Comparison of ENCODE assay signal across 27 cellular contexts in genomic region chr4:159389756-159390155, GRCh38.
"Had no signal": no experiment of that assay in that cellular context is flagged by ENCODE, and none has a peak within 500 bp of the region (broad histone marks: within the 10 kb centered on the region; RNA-seq: fewer than 3 reads in every experiment).

No MANE protein-coding gene starts in this region.

- H3K27ac ChIP-seq: adrenal gland, body of pancreas, WERI-Rb-1 had no signal

- H3K4me3 ChIP-seq: adrenal gland, body of pancreas had no signal

- H3K9me3 ChIP-seq: adrenal gland, body of pancreas had no signal

- H3K36me3 ChIP-seq: adrenal gland, WERI-Rb-1 had no signal

- H3K4me1 Mint-ChIP-seq: activated B cell treated with CpG ODN at 0.5 μM for 24 hours; activated naive CD4-positive, alpha-beta T cell treated with anti-CD3 and anti-CD28 coated beads, Interleukin-2, amount 50 U/mL, for 24 hours; activated naive CD8-positive, alpha-beta T cell treated with anti-CD3 and anti-CD28 coated beads, Interleukin-2, amount 50 U/mL, for 24 hours had no signal

- ATAC-seq: activated CD4-positive, CD25-positive, alpha-beta regulatory T cell treated with anti-CD3 and anti-CD28 coated beads, Interleukin-2, amount 50 U/mL, for 24 hours; activated CD8-positive, alpha-beta T cell treated with anti-CD3 and anti-CD28 coated beads for 36 hours; activated naive CD8-positive, alpha-beta T cell treated with anti-CD3 and anti-CD28 coated beads, Interleukin-2, amount 50 U/mL, for 24 hours; body of pancreas; T-cell had no signal

- H3K4me1 ChIP-seq: adrenal gland, body of pancreas had no signal

- H3K27ac Mint-ChIP-seq: activated B cell treated with CpG ODN at 0.5 μM for 24 hours; activated CD8-positive, alpha-beta T cell treated with anti-CD3 and anti-CD28 coated beads for 36 hours; activated naive CD4-positive, alpha-beta T cell treated with anti-CD3 and anti-CD28 coated beads for 36 hours; activated naive CD4-positive, alpha-beta T cell treated with anti-CD3 and anti-CD28 coated beads, Interleukin-2, amount 50 U/mL, for 24 hours; activated naive CD8-positive, alpha-beta T cell treated with anti-CD3 and anti-CD28 coated beads for 36 hours; activated naive CD8-positive, alpha-beta T cell treated with anti-CD3 and anti-CD28 coated beads, Interleukin-2, amount 50 U/mL, for 24 hours; activated T-helper 1 cell treated with anti-CD3 and anti-CD28 coated beads, Interleukin-12 subunit alpha, Interleukin-12 subunit beta, Interleukin-2, Interleukin-4 antibody, amounts not matched to agents 30 ng/mL and 10 ng/mL and 1 ng/mL, durations not matched to agents 14 hours and 24 hours and 36 hours; activated T-helper 2 cell treated with anti-CD3 and anti-CD28 coated beads, Interferon-gamma antibody, Interleukin-2, Interleukin-4, amounts not matched to agents 10 μg/mL and 5 μg/mL and 100 μg/mL, durations not matched to agents 14 hours and 24 hours and 36 hours; T-cell; T-helper 1 cell treated with Interleukin-12 subunit alpha and Interleukin-12 subunit beta and Interleukin-4 antibody, amounts not matched to agents 30 μg/mL and 1 μg/mL, for 36 hours had no signal

- DNase-seq: activated B cell treated with CpG ODN at 0.5 μM for 24 hours; activated CD4-positive, alpha-beta T cell treated with anti-CD3 and anti-CD28 coated beads for 48 hours; activated CD4-positive, alpha-beta T cell treated with anti-CD3 and anti-CD28 coated beads, Interleukin-2, amount 50 U/mL, for 1 hour; activated CD4-positive, alpha-beta T cell treated with anti-CD3 and anti-CD28 coated beads, Interleukin-2, amount 50 U/mL, for 48 hours; activated CD8-positive, alpha-beta memory T cell treated with anti-CD3 and anti-CD28 coated beads for 24 hours; activated CD8-positive, alpha-beta T cell treated with anti-CD3 and anti-CD28 coated beads for 36 hours; activated effector memory CD4-positive, alpha-beta T cell treated with anti-CD3 and anti-CD28 coated beads, Interleukin-2, amount 50 U/mL, for 16 hours; activated naive CD4-positive, alpha-beta T cell treated with anti-CD3 and anti-CD28 coated beads for 36 hours; activated naive CD8-positive, alpha-beta T cell treated with anti-CD3 and anti-CD28 coated beads for 36 hours; activated naive CD8-positive, alpha-beta T cell treated with anti-CD3 and anti-CD28 coated beads, Interleukin-2, amount 50 U/mL, for 24 hours; activated T-cell treated with anti-CD3 and anti-CD28 coated beads, Interleukin-2, amount 50 U/mL, for 48 hours; adrenal gland; amygdala; aorta; body of pancreas; caudate nucleus; effector CD8-positive, alpha-beta T cell; foreskin fibroblast; head of caudate nucleus; T-cell; T1000; WERI-Rb-1 had no signal

- H3K4me3 Mint-ChIP-seq: activated B cell treated with CpG ODN at 0.5 μM for 24 hours; activated CD8-positive, alpha-beta T cell treated with anti-CD3 and anti-CD28 coated beads for 36 hours; activated naive CD4-positive, alpha-beta T cell treated with anti-CD3 and anti-CD28 coated beads for 36 hours; activated naive CD4-positive, alpha-beta T cell treated with anti-CD3 and anti-CD28 coated beads, Interleukin-2, amount 50 U/mL, for 24 hours; activated naive CD8-positive, alpha-beta T cell treated with anti-CD3 and anti-CD28 coated beads for 36 hours; activated naive CD8-positive, alpha-beta T cell treated with anti-CD3 and anti-CD28 coated beads, Interleukin-2, amount 50 U/mL, for 24 hours; activated T-helper 1 cell treated with anti-CD3 and anti-CD28 coated beads, Interleukin-12 subunit alpha, Interleukin-12 subunit beta, Interleukin-2, Interleukin-4 antibody, amounts not matched to agents 30 ng/mL and 10 ng/mL and 1 ng/mL, durations not matched to agents 14 hours and 24 hours and 36 hours; T-cell; T-helper 1 cell treated with Interleukin-12 subunit alpha and Interleukin-12 subunit beta and Interleukin-4 antibody, amounts not matched to agents 30 μg/mL and 1 μg/mL, for 36 hours had no signal

- H3K9me3 Mint-ChIP-seq: activated T-helper 2 cell treated with anti-CD3 and anti-CD28 coated beads, Interferon-gamma antibody, Interleukin-2, Interleukin-4, amounts not matched to agents 10 μg/mL and 5 μg/mL and 100 μg/mL, durations not matched to agents 14 hours and 24 hours and 36 hours; T-helper 1 cell treated with Interleukin-12 subunit alpha and Interleukin-12 subunit beta and Interleukin-4 antibody, amounts not matched to agents 30 μg/mL and 1 μg/mL, for 36 hours had no signal

- H3K27me3 ChIP-seq: adrenal gland, body of pancreas had no signal
